1 cellular context compared by ENCODE assay signal in the genomic region with DNA sequence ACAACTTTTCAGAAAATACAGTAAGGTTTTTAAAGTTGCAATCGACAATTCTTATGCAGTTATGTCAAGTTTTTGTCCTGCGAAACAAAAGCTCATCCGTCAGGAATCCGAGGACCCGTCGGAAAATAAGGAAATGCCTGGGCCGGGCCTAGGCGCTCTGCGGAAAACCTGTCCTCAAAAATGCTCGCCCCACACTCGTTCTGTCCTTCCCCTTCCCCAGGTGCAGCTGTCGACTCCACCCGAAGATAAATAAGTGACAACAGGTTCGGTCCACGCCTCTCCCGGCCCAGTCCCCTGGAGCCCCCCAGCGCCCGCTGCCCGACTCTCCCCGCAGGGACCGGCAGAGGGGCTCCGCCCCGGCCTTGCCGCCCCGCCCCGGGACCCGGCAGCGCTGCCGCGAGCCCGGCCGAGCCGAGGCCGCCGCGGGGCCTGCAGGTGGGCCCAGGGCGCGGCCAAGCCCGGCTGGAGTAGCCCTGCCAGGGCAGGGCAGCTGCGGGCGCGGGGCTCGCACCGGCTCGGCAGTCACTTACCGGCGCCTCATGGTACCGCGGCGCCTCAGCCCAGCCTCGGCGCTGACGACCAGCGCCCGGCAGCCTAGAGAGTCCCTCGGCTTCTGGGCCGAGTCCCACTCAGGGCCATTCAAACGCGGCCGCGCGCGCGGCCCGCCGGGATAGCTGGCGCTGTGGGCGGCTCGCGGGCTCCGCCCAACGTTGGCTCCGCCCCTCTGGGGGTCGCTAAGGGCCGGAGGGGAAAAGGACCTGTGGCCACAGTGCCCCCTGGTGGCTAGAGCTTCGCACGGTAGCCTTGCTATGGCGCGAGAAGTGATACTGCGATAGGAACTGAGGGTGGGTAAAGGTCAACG.
TF ChIP-seq lines count a peak whose summit lies in the region.

TSS of gene KATNBL1 (minus strand) at position 676 of the 862 bp plus-strand sequence. CDS start 46,420 bp downstream, outside the sequence.

TF ChIP-seq in HEK293, 187 proteins besides CTCF, POLR2A, EP300 and RAD21 (continued from another document and continues in another):
- no peak for TF ChIP-seq ZNF350 (tag by site-specific recombination; IDR thresholded peaks at IDR 0.05)
- TF ChIP-seq GLIS2 (tag by site-specific recombination; IDR thresholded peaks at IDR 0.05) = no peak
- no peak for TF ChIP-seq ZNF707 (tag by site-specific recombination; IDR thresholded peaks at IDR 0.05)
- no peak for TF ChIP-seq ZNF302 (tag by site-specific recombination; IDR thresholded peaks at IDR 0.05; ENCODE audit: low read depth)
- 0 out of 2 replicates have a peak, but pooled peaks have one; percentile 27 for TF ChIP-seq ZSCAN30 (tag by site-specific recombination; IDR thresholded peaks at IDR 0.05)
- TF ChIP-seq BCL11B (tag by site-specific recombination; IDR thresholded peaks at IDR 0.05; ENCODE audit: low read depth) = 0 out of 2 replicates have a peak, but pooled peaks have one; percentile 32
- TF ChIP-seq ZBTB7A (tag by site-specific recombination; IDR thresholded peaks at IDR 0.05; ENCODE audit: low read depth) = no peak
- no peak for TF ChIP-seq ZNF140 (tag by site-specific recombination; IDR thresholded peaks at IDR 0.05)
- TF ChIP-seq GFI1B (tag by site-specific recombination; IDR thresholded peaks at IDR 0.05) = no peak
- TF ChIP-seq ZNF843 (tag by site-specific recombination; IDR thresholded peaks at IDR 0.05) = 0 out of 2 replicates have a peak, but pooled peaks have one; percentile 16
- no peak for TF ChIP-seq ZNF473 (tag by site-specific recombination; IDR thresholded peaks at IDR 0.05)
- peak; percentile 62 for TF ChIP-seq KLF1 (tag by site-specific recombination; IDR thresholded peaks at IDR 0.05)
- TF ChIP-seq, protein P1, sequence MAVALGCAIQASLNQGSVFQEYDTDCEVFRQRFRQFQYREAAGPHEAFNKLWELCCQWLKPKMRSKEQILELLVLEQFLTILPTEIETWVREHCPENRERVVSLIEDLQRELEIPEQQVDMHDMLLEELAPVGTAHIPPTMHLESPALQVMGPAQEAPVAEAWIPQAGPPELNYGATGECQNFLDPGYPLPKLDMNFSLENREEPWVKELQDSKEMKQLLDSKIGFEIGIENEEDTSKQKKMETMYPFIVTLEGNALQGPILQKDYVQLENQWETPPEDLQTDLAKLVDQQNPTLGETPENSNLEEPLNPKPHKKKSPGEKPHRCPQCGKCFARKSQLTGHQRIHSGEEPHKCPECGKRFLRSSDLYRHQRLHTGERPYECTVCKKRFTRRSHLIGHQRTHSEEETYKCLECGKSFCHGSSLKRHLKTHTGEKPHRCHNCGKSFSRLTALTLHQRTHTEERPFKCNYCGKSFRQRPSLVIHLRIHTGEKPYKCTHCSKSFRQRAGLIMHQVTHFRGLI (tag by site-specific recombination; IDR thresholded peaks at IDR 0.05) = peak; percentile 50; the same call in 1 of the 2 replicates
- TF ChIP-seq ZNF223 (tag by site-specific recombination; IDR thresholded peaks at IDR 0.05) = no peak
- no peak for TF ChIP-seq ZNF18 (tag by site-specific recombination; IDR thresholded peaks at IDR 0.05)
- no peak for TF ChIP-seq ZNF433 (tag by site-specific recombination; IDR thresholded peaks at IDR 0.05; ENCODE audit: low read depth)
- TF ChIP-seq ZNF561 (tag by site-specific recombination; IDR thresholded peaks at IDR 0.05; ENCODE audit: borderline replicate concordance) = no peak
- no peak for TF ChIP-seq SALL2 (tag by site-specific recombination; IDR thresholded peaks at IDR 0.05; ENCODE audit: borderline replicate concordance)
- TF ChIP-seq ZNF341 (tag by site-specific recombination; IDR thresholded peaks at IDR 0.05; ENCODE audit: low read depth) = no peak
- no peak for TF ChIP-seq HOXD13 (CRISPR knock-in tag; IDR thresholded peaks at IDR 0.05; ENCODE audit: borderline replicate concordance)
- no peak for TF ChIP-seq ZNF549 (tag by site-specific recombination; IDR thresholded peaks at IDR 0.05)
- TF ChIP-seq ZFP3 (tag by site-specific recombination; IDR thresholded peaks at IDR 0.05; ENCODE audit: low read depth) = no peak
- TF ChIP-seq SP3 (tag by site-specific recombination; IDR thresholded peaks at IDR 0.05) = peak; percentile 85
- no peak for TF ChIP-seq ZNF214 (tag by site-specific recombination; IDR thresholded peaks at IDR 0.05; ENCODE audit: borderline replicate concordance)
- TF ChIP-seq OVOL3 (tag by site-specific recombination; IDR thresholded peaks at IDR 0.05) = no peak
- TF ChIP-seq ZNF37A (tag by site-specific recombination; IDR thresholded peaks at IDR 0.05) = no peak
- TF ChIP-seq, protein P2, sequence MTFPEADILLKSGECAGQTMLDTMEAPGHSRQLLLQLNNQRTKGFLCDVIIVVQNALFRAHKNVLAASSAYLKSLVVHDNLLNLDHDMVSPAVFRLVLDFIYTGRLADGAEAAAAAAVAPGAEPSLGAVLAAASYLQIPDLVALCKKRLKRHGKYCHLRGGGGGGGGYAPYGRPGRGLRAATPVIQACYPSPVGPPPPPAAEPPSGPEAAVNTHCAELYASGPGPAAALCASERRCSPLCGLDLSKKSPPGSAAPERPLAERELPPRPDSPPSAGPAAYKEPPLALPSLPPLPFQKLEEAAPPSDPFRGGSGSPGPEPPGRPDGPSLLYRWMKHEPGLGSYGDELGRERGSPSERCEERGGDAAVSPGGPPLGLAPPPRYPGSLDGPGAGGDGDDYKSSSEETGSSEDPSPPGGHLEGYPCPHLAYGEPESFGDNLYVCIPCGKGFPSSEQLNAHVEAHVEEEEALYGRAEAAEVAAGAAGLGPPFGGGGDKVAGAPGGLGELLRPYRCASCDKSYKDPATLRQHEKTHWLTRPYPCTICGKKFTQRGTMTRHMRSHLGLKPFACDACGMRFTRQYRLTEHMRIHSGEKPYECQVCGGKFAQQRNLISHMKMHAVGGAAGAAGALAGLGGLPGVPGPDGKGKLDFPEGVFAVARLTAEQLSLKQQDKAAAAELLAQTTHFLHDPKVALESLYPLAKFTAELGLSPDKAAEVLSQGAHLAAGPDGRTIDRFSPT (tag by site-specific recombination; IDR thresholded peaks at IDR 0.05) = no peak
- TF ChIP-seq ZBTB20 (tag by site-specific recombination; IDR thresholded peaks at IDR 0.05) = peak; percentile 36; the same call in 1 of the 2 replicates
- TF ChIP-seq KLF16 (tag by site-specific recombination; IDR thresholded peaks at IDR 0.05) = no peak
- TF ChIP-seq, protein P3, sequence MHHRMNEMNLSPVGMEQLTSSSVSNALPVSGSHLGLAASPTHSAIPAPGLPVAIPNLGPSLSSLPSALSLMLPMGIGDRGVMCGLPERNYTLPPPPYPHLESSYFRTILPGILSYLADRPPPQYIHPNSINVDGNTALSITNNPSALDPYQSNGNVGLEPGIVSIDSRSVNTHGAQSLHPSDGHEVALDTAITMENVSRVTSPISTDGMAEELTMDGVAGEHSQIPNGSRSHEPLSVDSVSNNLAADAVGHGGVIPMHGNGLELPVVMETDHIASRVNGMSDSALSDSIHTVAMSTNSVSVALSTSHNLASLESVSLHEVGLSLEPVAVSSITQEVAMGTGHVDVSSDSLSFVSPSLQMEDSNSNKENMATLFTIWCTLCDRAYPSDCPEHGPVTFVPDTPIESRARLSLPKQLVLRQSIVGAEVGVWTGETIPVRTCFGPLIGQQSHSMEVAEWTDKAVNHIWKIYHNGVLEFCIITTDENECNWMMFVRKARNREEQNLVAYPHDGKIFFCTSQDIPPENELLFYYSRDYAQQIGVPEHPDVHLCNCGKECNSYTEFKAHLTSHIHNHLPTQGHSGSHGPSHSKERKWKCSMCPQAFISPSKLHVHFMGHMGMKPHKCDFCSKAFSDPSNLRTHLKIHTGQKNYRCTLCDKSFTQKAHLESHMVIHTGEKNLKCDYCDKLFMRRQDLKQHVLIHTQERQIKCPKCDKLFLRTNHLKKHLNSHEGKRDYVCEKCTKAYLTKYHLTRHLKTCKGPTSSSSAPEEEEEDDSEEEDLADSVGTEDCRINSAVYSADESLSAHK (tag by site-specific recombination; IDR thresholded peaks at IDR 0.05) = no peak
- no peak for TF ChIP-seq ZNF157 (tag by site-specific recombination; IDR thresholded peaks at IDR 0.05)
- TF ChIP-seq ZNF560 (tag by site-specific recombination; IDR thresholded peaks at IDR 0.05; ENCODE audit: borderline replicate concordance) = no peak
- TF ChIP-seq, protein P4, sequence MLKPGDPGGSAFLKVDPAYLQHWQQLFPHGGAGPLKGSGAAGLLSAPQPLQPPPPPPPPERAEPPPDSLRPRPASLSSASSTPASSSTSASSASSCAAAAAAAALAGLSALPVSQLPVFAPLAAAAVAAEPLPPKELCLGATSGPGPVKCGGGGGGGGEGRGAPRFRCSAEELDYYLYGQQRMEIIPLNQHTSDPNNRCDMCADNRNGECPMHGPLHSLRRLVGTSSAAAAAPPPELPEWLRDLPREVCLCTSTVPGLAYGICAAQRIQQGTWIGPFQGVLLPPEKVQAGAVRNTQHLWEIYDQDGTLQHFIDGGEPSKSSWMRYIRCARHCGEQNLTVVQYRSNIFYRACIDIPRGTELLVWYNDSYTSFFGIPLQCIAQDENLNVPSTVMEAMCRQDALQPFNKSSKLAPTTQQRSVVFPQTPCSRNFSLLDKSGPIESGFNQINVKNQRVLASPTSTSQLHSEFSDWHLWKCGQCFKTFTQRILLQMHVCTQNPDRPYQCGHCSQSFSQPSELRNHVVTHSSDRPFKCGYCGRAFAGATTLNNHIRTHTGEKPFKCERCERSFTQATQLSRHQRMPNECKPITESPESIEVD (tag by site-specific recombination; IDR thresholded peaks at IDR 0.05) = no peak
- no peak for TF ChIP-seq ZNF133 (tag by site-specific recombination; IDR thresholded peaks at IDR 0.05)
- no peak for TF ChIP-seq ZNF521 (tag by site-specific recombination; IDR thresholded peaks at IDR 0.05)
- no peak for TF ChIP-seq ZNF366 (tag by site-specific recombination; conservative IDR thresholded peaks at IDR 0.05)
- TF ChIP-seq ZNF629 (tag by site-specific recombination; IDR thresholded peaks at IDR 0.05) = peak; percentile 19; the same call in 1 of the 2 replicates
- no peak for TF ChIP-seq ZNF544 (tag by site-specific recombination; IDR thresholded peaks at IDR 0.05)
- TF ChIP-seq ZNF626 (tag by site-specific recombination; IDR thresholded peaks at IDR 0.05) = no peak
- TF ChIP-seq ZNF571 (tag by site-specific recombination; IDR thresholded peaks at IDR 0.05) = no peak
- TF ChIP-seq KLF17 (tag by site-specific recombination; IDR thresholded peaks at IDR 0.05) = peak; percentile 29; the same call in 1 of the 2 replicates
- no peak for TF ChIP-seq BCL6B (tag by site-specific recombination; IDR thresholded peaks at IDR 0.05)
- TF ChIP-seq ZSCAN23 (tag by site-specific recombination; IDR thresholded peaks at IDR 0.05) = no peak
- TF ChIP-seq ZNF701 (tag by site-specific recombination; IDR thresholded peaks at IDR 0.05) = no peak
- TF ChIP-seq, protein P5, sequence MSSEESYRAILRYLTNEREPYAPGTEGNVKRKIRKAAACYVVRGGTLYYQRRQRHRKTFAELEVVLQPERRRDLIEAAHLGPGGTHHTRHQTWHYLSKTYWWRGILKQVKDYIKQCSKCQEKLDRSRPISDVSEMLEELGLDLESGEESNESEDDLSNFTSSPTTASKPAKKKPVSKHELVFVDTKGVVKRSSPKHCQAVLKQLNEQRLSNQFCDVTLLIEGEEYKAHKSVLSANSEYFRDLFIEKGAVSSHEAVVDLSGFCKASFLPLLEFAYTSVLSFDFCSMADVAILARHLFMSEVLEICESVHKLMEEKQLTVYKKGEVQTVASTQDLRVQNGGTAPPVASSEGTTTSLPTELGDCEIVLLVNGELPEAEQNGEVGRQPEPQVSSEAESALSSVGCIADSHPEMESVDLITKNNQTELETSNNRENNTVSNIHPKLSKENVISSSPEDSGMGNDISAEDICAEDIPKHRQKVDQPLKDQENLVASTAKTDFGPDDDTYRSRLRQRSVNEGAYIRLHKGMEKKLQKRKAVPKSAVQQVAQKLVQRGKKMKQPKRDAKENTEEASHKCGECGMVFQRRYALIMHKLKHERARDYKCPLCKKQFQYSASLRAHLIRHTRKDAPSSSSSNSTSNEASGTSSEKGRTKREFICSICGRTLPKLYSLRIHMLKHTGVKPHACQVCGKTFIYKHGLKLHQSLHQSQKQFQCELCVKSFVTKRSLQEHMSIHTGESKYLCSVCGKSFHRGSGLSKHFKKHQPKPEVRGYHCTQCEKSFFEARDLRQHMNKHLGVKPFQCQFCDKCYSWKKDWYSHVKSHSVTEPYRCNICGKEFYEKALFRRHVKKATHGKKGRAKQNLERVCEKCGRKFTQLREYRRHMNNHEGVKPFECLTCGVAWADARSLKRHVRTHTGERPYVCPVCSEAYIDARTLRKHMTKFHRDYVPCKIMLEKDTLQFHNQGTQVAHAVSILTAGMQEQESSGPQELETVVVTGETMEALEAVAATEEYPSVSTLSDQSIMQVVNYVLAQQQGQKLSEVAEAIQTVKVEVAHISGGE (tag by site-specific recombination; conservative IDR thresholded peaks at IDR 0.05; ENCODE audit: low read depth) = no peak; the same call in 1 of the 2 replicates
- 0 out of 2 replicates have a peak, but pooled peaks have one; percentile 11 for TF ChIP-seq ZXDB (tag by site-specific recombination; IDR thresholded peaks at IDR 0.05)
- no peak for TF ChIP-seq ZNF239 (tag by site-specific recombination; IDR thresholded peaks at IDR 0.05)
- no peak for TF ChIP-seq ZBTB48 (tag by site-specific recombination; IDR thresholded peaks at IDR 0.05)
- no peak for TF ChIP-seq ZNF23 (tag by site-specific recombination; IDR thresholded peaks at IDR 0.05; ENCODE audit: borderline replicate concordance)
- no peak for TF ChIP-seq ZNF324 (tag by site-specific recombination; IDR thresholded peaks at IDR 0.05)
